9 cellular contexts compared by ENCODE assay signal in the genomic region with DNA sequence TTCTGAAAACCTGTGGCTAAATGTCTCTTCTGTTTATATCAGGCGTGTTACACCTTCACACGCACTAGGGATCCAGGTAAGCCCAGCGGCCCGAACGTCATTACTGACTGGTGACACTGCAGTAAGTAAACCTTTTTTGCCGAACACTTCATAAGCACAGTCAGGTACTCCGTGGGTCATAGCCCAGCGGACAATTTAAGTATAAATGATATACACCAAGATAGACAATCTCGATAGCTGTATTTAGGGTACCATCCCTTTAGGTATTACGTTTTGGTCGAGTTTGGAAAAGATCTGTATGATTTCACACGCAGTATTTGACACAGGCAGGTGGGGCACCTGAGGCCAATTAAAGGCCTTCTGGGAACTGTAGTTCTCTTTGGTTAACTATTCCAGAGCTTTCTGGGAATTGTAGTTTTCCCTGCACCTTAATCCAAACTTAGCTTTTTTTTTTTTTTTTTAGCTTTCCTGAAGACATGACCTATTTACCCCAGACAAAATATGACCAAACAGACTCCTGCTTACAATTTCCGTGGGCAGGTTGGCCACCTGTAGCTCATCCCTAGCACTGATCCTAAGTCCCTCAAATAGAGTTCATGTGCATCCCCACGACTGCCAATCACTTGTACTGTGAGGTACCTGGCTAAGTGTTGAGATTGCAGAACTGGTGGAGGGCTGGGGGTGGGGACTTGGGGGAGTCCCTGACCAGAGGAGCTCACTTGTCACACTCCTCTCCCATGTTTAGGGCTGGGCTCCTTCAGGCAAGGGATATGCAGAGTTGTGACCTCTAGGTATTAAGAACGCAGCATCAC. TPM values are rescaled to one million over a fixed set of nuclear protein-coding genes. Genes with fewer than 3 reads are reported as not detected.
DNase-seq lines count a peak whose midpoint lies in the region; ATAC-seq, FAIRE-seq and TF ChIP-seq lines count a peak whose summit lies in the region.
"Had no signal": no experiment of that assay in that cellular context is flagged by ENCODE, and none has a peak within 500 bp of the region (broad histone marks: within the 10 kb centered on the region; RNA-seq: fewer than 3 reads in every experiment).

No MANE protein-coding gene starts in this region.

- no peaks in the 10 kb centered on the region for H3K9me3 ChIP-seq in muscle layer of duodenum (ENCODE audit: control insufficient read depth in 1 of 2, low read length in 2 of 2)

- peak; percentile 89 for DNase-seq in NCI-H2171 treated with DMSO at 0.1 percent for 48 hours (lab: John Stamatoyannopoulos, UW)
- DNase-seq in activated CD4-positive, alpha-beta T cell treated with anti-CD3 and anti-CD28 coated beads, Interleukin-2, amount 10 ng/mL, durations not matched to agents 24 days and 14 days = peak; percentile 76
- no peak for DNase-seq in epithelial cell of proximal tubule (ENCODE audit: low read depth)
- DNase-seq in urothelium cell line (ENCODE audit: low spot score) = peak; percentile 67

- intact Hi-C loops in activated CD4-positive, alpha-beta T cell treated with anti-CD3 and anti-CD28 coated beads, Interleukin-2, amount 10 ng/mL, durations not matched to agents 24 days and 14 days (cut with micrococcal nuclease) = no loop called here

- TF ChIP-seq CTCF in epithelial cell of proximal tubule (conservative IDR thresholded peaks at IDR 0.05; ENCODE audit: low read depth, low read length) = peak; percentile 6

- H3K4me1 Mint-ChIP-seq in activated CD4-positive, alpha-beta T cell treated with anti-CD3 and anti-CD28 coated beads, Interleukin-2, amount 10 ng/mL, durations not matched to agents 24 days and 14 days = peaks cover 38% of the 10 kb centered on the region

- H3K27me3 Mint-ChIP-seq in activated CD4-positive, alpha-beta T cell treated with anti-CD3 and anti-CD28 coated beads, Interleukin-2, amount 10 ng/mL, durations not matched to agents 24 days and 14 days = peaks cover 4% of the 10 kb centered on the region

- no peaks in the 10 kb centered on the region for H3K36me3 ChIP-seq in ACC112 (ENCODE audit: insufficient read depth, low read length)
- peaks cover 6 to 22% of the 10 kb centered on the region in 2 donors for H3K36me3 ChIP-seq in muscle layer of duodenum (ENCODE audit: control insufficient read depth in 1 of 2, insufficient read depth in 2 of 2, low read length in 2 of 2)

- FAIRE-seq in urothelium cell line (lab: Jason Lieb, UNC) = no peak

- peaks cover 11% of the 10 kb centered on the region for H3K36me3 Mint-ChIP-seq in activated CD4-positive, alpha-beta T cell treated with anti-CD3 and anti-CD28 coated beads, Interleukin-2, amount 10 ng/mL, durations not matched to agents 24 days and 14 days (ENCODE audit: low read depth)

- H3K27me3 ChIP-seq in ACC112 (ENCODE audit: insufficient read depth, low read length) (no peaks in the 10 kb centered on the region), muscle layer of duodenum (ENCODE audit: low read depth, low read length) (no peaks in the 10 kb centered on the region)

- H3K27ac ChIP-seq in ACC112 (ENCODE audit: low read depth, low read length) (peak overlapping the region; percentile 29; the same call in 1 of the 2 replicates), muscle layer of duodenum (ENCODE audit: low read length) (peak overlapping the region; percentile 93)

- H3K4me1 ChIP-seq in ACC112 (ENCODE audit: control insufficient read depth, insufficient read depth, low read length, unreplicated experiment) (peaks cover 17% of the 10 kb centered on the region), muscle layer of duodenum (ENCODE audit: control insufficient read depth in 1 of 2, insufficient read depth in 2 of 2, low read length in 2 of 2) (peaks cover 7 to 33% of the 10 kb centered on the region in 2 donors)

- H2AFZ ChIP-seq in ACC112 (ENCODE audit: low read length, unreplicated experiment) = peak overlapping the region; percentile 96

- H3K79me2 ChIP-seq in ACC112 (ENCODE audit: control insufficient read depth, insufficient read depth, low read length, unreplicated experiment) = peaks cover 5% of the 10 kb centered on the region

- H3K9me3 Mint-ChIP-seq in activated CD4-positive, alpha-beta T cell treated with anti-CD3 and anti-CD28 coated beads, Interleukin-2, amount 10 ng/mL, durations not matched to agents 24 days and 14 days = no peaks in the 10 kb centered on the region

- peak; percentile 17 for ATAC-seq in GM18511 (IDR thresholded peaks at IDR 0.05; ENCODE audit: unreplicated experiment)
- ATAC-seq in GM18868 (IDR thresholded peaks at IDR 0.05; ENCODE audit: unreplicated experiment) = no peak

- H3K4me3 ChIP-seq in ACC112 (ENCODE audit: low read depth, low read length) = peak overlapping the region; percentile 90
- H3K4me3 ChIP-seq in epithelial cell of proximal tubule (ENCODE audit: low read depth, low read length) = peak overlapping the region; percentile 88
- peak overlapping the region; percentile 95 to 99 for H3K4me3 ChIP-seq in muscle layer of duodenum (ENCODE audit: low read depth in 1 of 2, low read length in 2 of 2)

- peak overlapping the region; percentile 97 for H3K4me3 Mint-ChIP-seq in activated CD4-positive, alpha-beta T cell treated with anti-CD3 and anti-CD28 coated beads, Interleukin-2, amount 10 ng/mL, durations not matched to agents 24 days and 14 days

- H3K27ac Mint-ChIP-seq in activated CD4-positive, alpha-beta T cell treated with anti-CD3 and anti-CD28 coated beads, Interleukin-2, amount 10 ng/mL, durations not matched to agents 24 days and 14 days = peak overlapping the region; percentile 94

RNA-seq across cellular contexts. Expression of a gene that starts 0.9 kb away (rescaled TPM):
- total RNA-seq in activated CD4-positive, alpha-beta T cell treated with anti-CD3 and anti-CD28 coated beads, Interleukin-2, amount 10 ng/mL, durations not matched to agents 24 days and 14 days = 73.5 and 79.3 TPM in 2 replicates
- 44.0 and 54.6 TPM in 2 replicates for total RNA-seq in epithelial cell of proximal tubule

RNA-seq across cellular contexts. Expression of a gene that starts 3.5 kb away (rescaled TPM):
- total RNA-seq in activated CD4-positive, alpha-beta T cell treated with anti-CD3 and anti-CD28 coated beads, Interleukin-2, amount 10 ng/mL, durations not matched to agents 24 days and 14 days = 3.7 and 4.6 TPM in 2 replicates
- total RNA-seq in epithelial cell of proximal tubule = 1.5 TPM in 2 replicates

RNA-seq across cellular contexts. Expression of a gene that starts 19.6 kb away (rescaled TPM):
- total RNA-seq in activated CD4-positive, alpha-beta T cell treated with anti-CD3 and anti-CD28 coated beads, Interleukin-2, amount 10 ng/mL, durations not matched to agents 24 days and 14 days = 0.21 TPM in 1 of 2 replicates, not detected in the other
- 12.4 and 24.0 TPM in 2 replicates for total RNA-seq in epithelial cell of proximal tubule
- total RNA-seq: lung microvascular endothelial cell had no signal

RNA-seq across cellular contexts. Expression of a gene that starts 29.1 kb away (rescaled TPM):
- 0.30 and 0.43 TPM in 2 replicates for total RNA-seq in activated CD4-positive, alpha-beta T cell treated with anti-CD3 and anti-CD28 coated beads, Interleukin-2, amount 10 ng/mL, durations not matched to agents 24 days and 14 days
- total RNA-seq in epithelial cell of proximal tubule = not detected in 2 replicates
- total RNA-seq: lung microvascular endothelial cell had no signal

RNA-seq across cellular contexts. Expression of a gene that starts 35.8 kb away (rescaled TPM):
- total RNA-seq in activated CD4-positive, alpha-beta T cell treated with anti-CD3 and anti-CD28 coated beads, Interleukin-2, amount 10 ng/mL, durations not matched to agents 24 days and 14 days = 20.4 and 22.2 TPM in 2 replicates
- total RNA-seq in epithelial cell of proximal tubule = 65.2 and 68.6 TPM in 2 replicates

Comparison
In these comparisons a context has a peak if more than half of its experiments do, and no peak if none do; other contexts are left out.
1. RNA of a gene that starts 19.6 kb away (total RNA-seq): 12.4 to 24.0 TPM in epithelial cell of proximal tubule; 0.21 TPM in activated CD4-positive, alpha-beta T cell treated with anti-CD3 and anti-CD28 coated beads, Interleukin-2, amount 10 ng/mL, durations not matched to agents 24 days and 14 days; every median in the first group is over 10 times any median in the second.
2. Peak in every context shown above with its lines, with median percentiles within 50 percentile points of each other: H3K4me3 ChIP-seq.